In the genomic region with DNA sequence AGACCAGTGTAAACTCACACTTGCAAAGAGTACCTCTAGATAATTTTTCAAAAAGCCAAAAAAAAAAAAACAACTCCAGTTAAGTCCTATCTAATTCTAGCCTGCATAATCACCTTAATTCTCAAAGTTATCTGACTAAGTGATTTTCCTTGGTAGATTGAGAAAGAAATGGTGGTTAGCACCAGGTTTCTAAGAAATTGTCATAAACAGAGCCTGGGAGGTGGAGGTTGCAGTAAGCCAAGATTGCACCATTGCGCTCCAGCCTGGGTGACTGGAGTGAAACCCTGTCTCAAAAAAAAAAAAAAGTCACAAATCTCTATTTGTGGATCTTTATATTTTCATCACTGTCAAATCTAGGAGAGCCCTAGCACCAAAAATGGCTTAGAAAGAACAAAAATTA, we compare ENCODE assay signal across 23 cellular contexts. TPM values are rescaled to one million over a fixed set of nuclear protein-coding genes. Genes with fewer than 3 reads are reported as not detected.
DNase-seq lines count a peak whose midpoint lies in the region; ATAC-seq and TF ChIP-seq lines count a peak whose summit lies in the region.
"Had no signal": no experiment of that assay in that cellular context is flagged by ENCODE, and none has a peak within 500 bp of the region (broad histone marks: within the 10 kb centered on the region; RNA-seq: fewer than 3 reads in every experiment).

No MANE protein-coding gene starts in this region.

- no peak for DNase-seq in activated CD4-positive, alpha-beta T cell treated with anti-CD3 and anti-CD28 coated beads, Interleukin-2, amount 10 ng/mL, durations not matched to agents 7 days and 5 days
- DNase-seq in activated CD4-positive, alpha-beta T cell treated with anti-CD3 and anti-CD28 coated beads, Interleukin-2, amount 50 U/mL, for 48 hours: no peak
- no peak for DNase-seq in effector memory CD8-positive, alpha-beta T cell
- DNase-seq in mammary epithelial cell (no peak), thyroid gland (no peak)
- DNase-seq: activated B cell treated with CpG ODN at 0.5 μM for 24 hours, COR-L47, DMS79 treated with DMSO at 0.1 percent for 48 hours, dorsolateral prefrontal cortex, H7, KG1, NCI-H1092, NCI-H187, NCI-H526 treated with DMSO at 0.1 percent for 48 hours, T1000 had no signal

- dilution Hi-C loops in mammary epithelial cell (cut with HindIII; ENCODE audit: low sequenced_read_pairs): no loop called here

- H3K9ac ChIP-seq in SU-DHL-6 (ENCODE audit: low read length) (no peak overlapping the region), mammary epithelial cell (ENCODE audit: insufficient read depth, low read length) (no peak overlapping the region)

- peaks cover 67% of the 10 kb centered on the region for H3F3A ChIP-seq in DOHH2 (ENCODE audit: control insufficient read depth, insufficient read depth)
- H3F3A ChIP-seq in SU-DHL-6 (ENCODE audit: insufficient read depth): peaks cover 91% of the 10 kb centered on the region

- intact Hi-C loops in mammary epithelial cell (cut with micrococcal nuclease) (no loop called here), thyroid gland (cut with DNase I) (no loop called here)

- H3K36me3 ChIP-seq in DOHH2 (ENCODE audit: control insufficient read depth, low read length) (peaks cover 96% of the 10 kb centered on the region), SU-DHL-6 (ENCODE audit: low read length) (peaks cover 93% of the 10 kb centered on the region), mammary epithelial cell (ENCODE audit: insufficient read depth, low read length) (peaks cover 42% of the 10 kb centered on the region), thyroid gland (peaks cover 6 to 34% of the 10 kb centered on the region in 2 donors)

- H3K9me3 Mint-ChIP-seq in activated CD4-positive, alpha-beta T cell treated with anti-CD3 and anti-CD28 coated beads, Interleukin-2, amount 10 ng/mL, durations not matched to agents 7 days and 5 days: peaks cover 7% of the 10 kb centered on the region
- peaks cover 6 to 7% of the 10 kb centered on the region in 2 donors for H3K9me3 Mint-ChIP-seq in effector memory CD8-positive, alpha-beta T cell

- H3K9me2 ChIP-seq in DOHH2 (replicated peaks; ENCODE audit: control insufficient read depth, low read length): no peaks in the 10 kb centered on the region
- H3K9me2 ChIP-seq in SU-DHL-6 (replicated peaks; ENCODE audit: insufficient read depth, low read length): no peaks in the 10 kb centered on the region

- H4K20me1 ChIP-seq in DOHH2 (ENCODE audit: control insufficient read depth, insufficient read depth, low read depth, low read length): peaks cover 33% of the 10 kb centered on the region
- peaks cover 85% of the 10 kb centered on the region for H4K20me1 ChIP-seq in SU-DHL-6 (ENCODE audit: low read depth, low read length)
- H4K20me1 ChIP-seq in mammary epithelial cell (ENCODE audit: insufficient read depth, low read length): peaks cover 5% of the 10 kb centered on the region

- peaks cover 66% of the 10 kb centered on the region for H3K79me2 ChIP-seq in DOHH2 (ENCODE audit: control insufficient read depth, low read length)
- H3K79me2 ChIP-seq in SU-DHL-6 (ENCODE audit: insufficient read depth, low read length): peaks cover 69% of the 10 kb centered on the region
- H3K79me2 ChIP-seq in mammary epithelial cell (ENCODE audit: insufficient read depth, low read length): peaks cover 75% of the 10 kb centered on the region

- H3K4me3 Mint-ChIP-seq in activated CD4-positive, alpha-beta T cell treated with anti-CD3 and anti-CD28 coated beads, Interleukin-2, amount 10 ng/mL, durations not matched to agents 7 days and 5 days: peak overlapping the region; percentile 29
- peak overlapping the region in 1 of 2 donors; percentile 25 for H3K4me3 Mint-ChIP-seq in effector memory CD8-positive, alpha-beta T cell
- H3K4me3 Mint-ChIP-seq: activated B cell treated with CpG ODN at 0.5 μM for 24 hours, B cell, memory B cell had no signal

- in situ Hi-C loops in mammary epithelial cell (cut with MboI; ENCODE audit: low sequenced_read_pairs in 2 of 2): no loop called here

- H3K27ac ChIP-seq in DOHH2 (ENCODE audit: low read depth, low read length): no peak overlapping the region
- H3K27ac ChIP-seq in SU-DHL-6 (ENCODE audit: low read depth, low read length): no peak overlapping the region
- no peak overlapping the region for H3K27ac ChIP-seq in mammary epithelial cell (ENCODE audit: insufficient read depth, low read depth, low read length)
- no peak overlapping the region for H3K27ac ChIP-seq in thyroid gland
- H3K27ac ChIP-seq: A549, dorsolateral prefrontal cortex, suprapubic skin had no signal

- TF ChIP-seq POLR2A in thyroid gland (IDR thresholded peaks at IDR 0.05): no peak

- peaks cover 24% of the 10 kb centered on the region for H3K4me1 ChIP-seq in DOHH2 (ENCODE audit: control insufficient read depth, low read length)
- H3K4me1 ChIP-seq in mammary epithelial cell (ENCODE audit: insufficient read depth, low read length): no peaks in the 10 kb centered on the region
- no peaks in the 10 kb centered on the region for H3K4me1 ChIP-seq in thyroid gland
- H3K4me1 ChIP-seq: suprapubic skin had no signal

- H3K27me3 ChIP-seq in DOHH2 (ENCODE audit: control insufficient read depth, low read length) (no peaks in the 10 kb centered on the region), SU-DHL-6 (ENCODE audit: low read length) (no peaks in the 10 kb centered on the region), mammary epithelial cell (ENCODE audit: insufficient read depth, low read length) (no peaks in the 10 kb centered on the region), thyroid gland (no peaks in the 10 kb centered on the region)
- H3K27me3 ChIP-seq: dorsolateral prefrontal cortex, suprapubic skin had no signal

- WGBS in mammary epithelial cell (ENCODE audit: low coverage, missing lambda C conversion rate): 100% methylated on average over 1 of the region's 1 CpG
- 96 to 97% methylated on average over 1 of the region's 1 CpG for WGBS in thyroid gland, 2 donors

- no peak overlapping the region for H2AFZ ChIP-seq in SU-DHL-6 (ENCODE audit: low read depth, low read length, severe bottlenecking)
- H2AFZ ChIP-seq in mammary epithelial cell (ENCODE audit: low read depth, low read length): no peak overlapping the region

- H3K9me3 ChIP-seq in DOHH2 (ENCODE audit: control insufficient read depth, insufficient read depth, low read length) (no peaks in the 10 kb centered on the region), SU-DHL-6 (ENCODE audit: insufficient read depth, low read length) (no peaks in the 10 kb centered on the region), mammary epithelial cell (replicated peaks; ENCODE audit: insufficient read depth, low read length) (peaks cover 5% of the 10 kb centered on the region), thyroid gland (no peaks in the 10 kb centered on the region)
- H3K9me3 ChIP-seq: A549 had no signal

- peaks cover 84% of the 10 kb centered on the region for H3K36me3 Mint-ChIP-seq in activated CD4-positive, alpha-beta T cell treated with anti-CD3 and anti-CD28 coated beads, Interleukin-2, amount 10 ng/mL, durations not matched to agents 7 days and 5 days (ENCODE audit: low read depth)
- H3K36me3 Mint-ChIP-seq in effector memory CD8-positive, alpha-beta T cell (ENCODE audit: insufficient read depth): peaks cover 41% of the 10 kb centered on the region

- H3K4me3 ChIP-seq in DOHH2 (ENCODE audit: low read length) (no peak overlapping the region), SU-DHL-6 (ENCODE audit: insufficient read depth, low read length, poor library complexity, severe bottlenecking) (no peak overlapping the region), mammary epithelial cell (replicated peaks in 1 of 3; ENCODE audit: insufficient read depth in 1 of 3, low read depth in 2 of 3, low read length in 3 of 3) (no peak overlapping the region), thyroid gland (replicated peaks in 1 of 3) (no peak overlapping the region)
- H3K4me3 ChIP-seq: A549, dorsolateral prefrontal cortex, skin epidermis, suprapubic skin had no signal

- peak overlapping the region; percentile 28 for H3K27ac Mint-ChIP-seq in activated CD4-positive, alpha-beta T cell treated with anti-CD3 and anti-CD28 coated beads, Interleukin-2, amount 10 ng/mL, durations not matched to agents 7 days and 5 days
- peak overlapping the region; percentile 53 to 64 for H3K27ac Mint-ChIP-seq in effector memory CD8-positive, alpha-beta T cell
- H3K27ac Mint-ChIP-seq: activated B cell treated with CpG ODN at 0.5 μM for 24 hours, B cell, memory B cell had no signal

- CTCF ChIA-PET in activated CD4-positive, alpha-beta T cell treated with anti-CD3 and anti-CD28 coated beads, Interleukin-2, amount 10 ng/mL, durations not matched to agents 7 days and 5 days (lab: Charles Lee): interaction anchor here (1.0 kb wide), 1 partner anchor 10 kb away, joined by 4 read pairs; no protein-coding TSS in a partner anchor
- CTCF ChIA-PET in mammary epithelial cell (lab: Charles Lee; ENCODE audit: low non-redundant PET): no interaction called here

- ATAC-seq in effector memory CD8-positive, alpha-beta T cell (replicated peaks): no peak
- no peak for ATAC-seq in HG02759 (IDR thresholded peaks at IDR 0.05; ENCODE audit: unreplicated experiment)
- ATAC-seq: A549 had no signal

- 0 out of 2 replicates have a peak overlapping the region, but pooled peaks have one; percentile 7 for H3K4me2 ChIP-seq in DOHH2 (ENCODE audit: low read length)
- peak overlapping the region; percentile 13 for H3K4me2 ChIP-seq in SU-DHL-6 (ENCODE audit: low read depth, low read length, poor library complexity, severe bottlenecking)
- H3K4me2 ChIP-seq in mammary epithelial cell (ENCODE audit: insufficient read depth, low read depth, low read length): no peak overlapping the region
- H3K4me2 ChIP-seq: A549 had no signal

- no peaks in the 10 kb centered on the region for H3K27me3 Mint-ChIP-seq in activated CD4-positive, alpha-beta T cell treated with anti-CD3 and anti-CD28 coated beads, Interleukin-2, amount 10 ng/mL, durations not matched to agents 7 days and 5 days
- no peaks in the 10 kb centered on the region for H3K27me3 Mint-ChIP-seq in effector memory CD8-positive, alpha-beta T cell
- H3K27me3 Mint-ChIP-seq: activated B cell treated with CpG ODN at 0.5 μM for 24 hours, B cell, memory B cell had no signal

- POLR2A ChIA-PET in activated CD4-positive, alpha-beta T cell treated with anti-CD3 and anti-CD28 coated beads, Interleukin-2, amount 10 ng/mL, durations not matched to agents 7 days and 5 days (lab: Charles Lee): interaction anchor here (0.6 kb wide), 1 partner anchor 17 kb away, joined by 3 read pairs; no protein-coding TSS in a partner anchor

- TF ChIP-seq CTCF in DOHH2 (IDR thresholded peaks at IDR 0.05; ENCODE audit: low read depth, low read length, poor library complexity, severe bottlenecking) (no peak), SU-DHL-6 (IDR thresholded peaks at IDR 0.05; ENCODE audit: insufficient read depth, low read length, poor library complexity, severe bottlenecking) (no peak), mammary epithelial cell (conservative IDR thresholded peaks at IDR 0.05 in 1 of 2, IDR thresholded peaks at IDR 0.05 in 1 of 2; ENCODE audit: extremely low read depth in 1 of 2, insufficient read depth in 1 of 2, low read depth in 1 of 2, low read length in 2 of 2) (no peak), thyroid gland (IDR thresholded peaks at IDR 0.05) (no peak)

- peaks cover 55% of the 10 kb centered on the region for H3K4me1 Mint-ChIP-seq in activated CD4-positive, alpha-beta T cell treated with anti-CD3 and anti-CD28 coated beads, Interleukin-2, amount 10 ng/mL, durations not matched to agents 7 days and 5 days
- peaks cover 12 to 33% of the 10 kb centered on the region in 2 donors for H3K4me1 Mint-ChIP-seq in effector memory CD8-positive, alpha-beta T cell (ENCODE audit: low read depth in 2 of 2)

- no TSS peak for BruUV-seq in mammary epithelial cell (replicated peaks; lab: Mats Ljungman, UMichigan)

RNA-seq across cellular contexts. Expression of a gene that starts 8.9 kb away (rescaled TPM):
- total RNA-seq in activated CD4-positive, alpha-beta T cell treated with anti-CD3 and anti-CD28 coated beads, Interleukin-2, amount 10 ng/mL, durations not matched to agents 7 days and 5 days: 10 to 100 TPM; 80.7 to 91.1 TPM
- 10 to 100 TPM in 1 of 2 donors, 1 to 10 TPM in 1; 2.2 to 18.9 TPM for total RNA-seq in mammary epithelial cell
- 14.4 TPM for polyA plus RNA-seq in mammary epithelial cell
- polyA minus RNA-seq in mammary epithelial cell: 8.9 TPM
- total RNA-seq in thyroid gland: 1 to 10 TPM; 5.6 to 7.4 (median 6.2) TPM

RNA-seq across cellular contexts. Expression of a gene that starts 28.6 kb away (rescaled TPM):
- total RNA-seq in activated CD4-positive, alpha-beta T cell treated with anti-CD3 and anti-CD28 coated beads, Interleukin-2, amount 10 ng/mL, durations not matched to agents 7 days and 5 days: 10 to 100 TPM; 16.8 to 19.8 TPM
- total RNA-seq in mammary epithelial cell (10 to 100 TPM; 15.2 to 27.0 TPM), thyroid gland (10 to 100 TPM; 15.7 to 23.8 (median 17.6) TPM)
- polyA plus RNA-seq in mammary epithelial cell: 11.9 TPM
- 8.2 TPM for polyA minus RNA-seq in mammary epithelial cell

Comparison
In these comparisons a context has a peak if more than half of its experiments do, and no peak if none do; other contexts are left out.
1. RNA of a gene that starts 8.9 kb away (total RNA-seq): 80.7 to 91.1 TPM in activated CD4-positive, alpha-beta T cell treated with anti-CD3 and anti-CD28 coated beads, Interleukin-2, amount 10 ng/mL, durations not matched to agents 7 days and 5 days; 2.2 to 18.9 TPM in mammary epithelial cell and 5.6 to 7.4 TPM in thyroid gland; every median in the first group is over 4 times any median in the second.